Comparison of ENCODE assay signal across 8 cellular contexts in genomic region chr3:101836907-101837598, GRCh38.
A peak's percentile ranks its signal among the peaks of the same experiment; 100 is the strongest.
DNase-seq lines count a peak whose midpoint lies in the region; ATAC-seq lines count a peak whose summit lies in the region.
"Had no signal": no experiment of that assay in that cellular context is flagged by ENCODE, and none has a peak within 500 bp of the region (broad histone marks: within the 10 kb centered on the region; RNA-seq: fewer than 3 reads in every experiment).

No MANE protein-coding gene starts in this region.

- H3K4me1 ChIP-seq in endocrine pancreas (ENCODE audit: control insufficient read depth, insufficient read depth, low read length) = no peaks in the 10 kb centered on the region

- peak overlapping the region; percentile 8 for H3K4me3 ChIP-seq in endocrine pancreas (ENCODE audit: control insufficient read depth, insufficient read depth, low read length)
- no peak overlapping the region for H3K4me3 ChIP-seq in skeletal muscle cell (ENCODE audit: low read depth, low read length)

- H3K9ac ChIP-seq in endocrine pancreas (ENCODE audit: control insufficient read depth, insufficient read depth, low read length) = no peak overlapping the region

- no peaks in the 10 kb centered on the region for H3K27me3 ChIP-seq in endocrine pancreas (ENCODE audit: control insufficient read depth, insufficient read depth, low read length)

- no peaks in the 10 kb centered on the region for H3K36me3 ChIP-seq in endocrine pancreas (ENCODE audit: control insufficient read depth, insufficient read depth, low read length)

- DNase-seq in HCEC 1CT = peak; percentile 61
- DNase-seq in NCI-H446 treated with DMSO at 0.1 percent for 48 hours (lab: John Stamatoyannopoulos, UW) = peak; percentile 28
- DNase-seq in skeletal muscle cell (ENCODE audit: low read depth) = peak; percentile 66
- DNase-seq in NCI-H510A treated with DMSO at 0.1 percent for 48 hours (lab: John Stamatoyannopoulos, UW) = no peak
- DNase-seq in NCI-H146 treated with DMSO at 0.1 percent for 48 hours (lab: John Stamatoyannopoulos, UW; ENCODE audit: unreplicated experiment) = no peak
- DNase-seq: aorta had no signal

- no peak for ATAC-seq in GM21390 (IDR thresholded peaks at IDR 0.05; ENCODE audit: unreplicated experiment)

- no peaks in the 10 kb centered on the region for H3K9me3 ChIP-seq in endocrine pancreas (ENCODE audit: control insufficient read depth, low read length)

Comparison
In these comparisons a context has a peak if more than half of its experiments do, and no peak if none do; other contexts are left out.
1. DNase-seq: peak in HCEC 1CT (single experiment), NCI-H446 treated with DMSO at 0.1 percent for 48 hours (single experiment) and skeletal muscle cell (single experiment); none in NCI-H510A treated with DMSO at 0.1 percent for 48 hours (single experiment) and NCI-H146 treated with DMSO at 0.1 percent for 48 hours (single experiment).